1 cellular context compared by ENCODE assay signal in the genomic region with DNA sequence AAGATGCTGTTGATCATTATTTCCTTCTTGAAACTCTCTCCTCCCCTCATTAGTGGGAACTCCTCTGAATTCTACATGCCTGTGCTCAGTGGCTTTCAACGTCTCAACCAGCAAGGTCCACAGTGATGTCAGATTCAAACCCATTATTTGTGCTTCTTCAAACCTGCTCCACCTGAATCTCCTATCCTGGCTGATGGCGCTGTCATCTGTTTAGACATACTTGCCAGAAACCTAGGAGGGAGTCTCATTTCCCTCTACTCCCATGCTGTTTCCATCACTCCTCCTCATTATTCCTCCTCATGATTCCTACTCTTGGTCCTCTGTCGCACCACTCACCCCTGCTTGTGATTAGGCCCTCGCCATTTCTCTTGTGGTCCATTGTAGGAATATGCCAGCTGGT.
TF ChIP-seq lines count a peak whose summit lies in the region.

No MANE protein-coding gene starts in this region.

TF ChIP-seq in liver, 16 proteins besides CTCF, POLR2A, EP300 and RAD21 (continued from another document):
- TF ChIP-seq, protein P1, sequence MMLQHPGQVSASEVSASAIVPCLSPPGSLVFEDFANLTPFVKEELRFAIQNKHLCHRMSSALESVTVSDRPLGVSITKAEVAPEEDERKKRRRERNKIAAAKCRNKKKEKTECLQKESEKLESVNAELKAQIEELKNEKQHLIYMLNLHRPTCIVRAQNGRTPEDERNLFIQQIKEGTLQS (IDR thresholded peaks at IDR 0.05) = no peak
- TF ChIP-seq FOXA2 (IDR thresholded peaks at IDR 0.05) (no peak), RXRA (IDR thresholded peaks at IDR 0.05) (no peak), FOXA1 (IDR thresholded peaks at IDR 0.05) (no peak), GABPA (IDR thresholded peaks at IDR 0.05 in 1 of 2, conservative IDR thresholded peaks at IDR 0.05 in 1 of 2) (no peak), YY1 (IDR thresholded peaks at IDR 0.05) (no peak), NR2F2 (IDR thresholded peaks at IDR 0.05) (no peak), HNF4A (conservative IDR thresholded peaks at IDR 0.05) (no peak), EGR1 (IDR thresholded peaks at IDR 0.05; ENCODE audit: low read depth in 2 of 2) (no peak)
